1 cellular context compared by ENCODE assay signal in the genomic region with DNA sequence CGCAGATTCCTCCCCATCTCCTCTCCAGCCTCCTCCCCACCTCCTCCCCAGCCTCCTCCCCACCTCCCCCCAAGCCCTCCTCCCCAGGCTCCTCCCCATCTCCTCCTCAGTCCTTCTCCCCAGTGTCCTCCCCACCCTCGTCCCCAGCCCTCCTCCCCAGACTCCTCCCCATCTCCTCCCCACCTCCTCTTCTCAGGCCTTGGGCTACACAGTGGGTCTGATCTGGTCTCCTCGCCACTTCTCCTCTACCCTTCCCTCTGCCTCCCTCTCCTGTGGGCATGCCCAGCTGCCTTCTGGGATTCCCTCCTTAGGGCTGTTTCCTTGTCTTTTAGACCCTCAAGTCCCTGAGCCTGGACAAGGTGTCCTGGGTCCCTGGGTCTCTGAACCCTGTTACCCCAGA.
TF ChIP-seq lines count a peak whose summit lies in the region.

No MANE protein-coding gene starts in this region.

TF ChIP-seq in GM23338, 12 proteins besides CTCF, POLR2A, EP300 and RAD21 (continued from another document):
- TF ChIP-seq, protein P1, sequence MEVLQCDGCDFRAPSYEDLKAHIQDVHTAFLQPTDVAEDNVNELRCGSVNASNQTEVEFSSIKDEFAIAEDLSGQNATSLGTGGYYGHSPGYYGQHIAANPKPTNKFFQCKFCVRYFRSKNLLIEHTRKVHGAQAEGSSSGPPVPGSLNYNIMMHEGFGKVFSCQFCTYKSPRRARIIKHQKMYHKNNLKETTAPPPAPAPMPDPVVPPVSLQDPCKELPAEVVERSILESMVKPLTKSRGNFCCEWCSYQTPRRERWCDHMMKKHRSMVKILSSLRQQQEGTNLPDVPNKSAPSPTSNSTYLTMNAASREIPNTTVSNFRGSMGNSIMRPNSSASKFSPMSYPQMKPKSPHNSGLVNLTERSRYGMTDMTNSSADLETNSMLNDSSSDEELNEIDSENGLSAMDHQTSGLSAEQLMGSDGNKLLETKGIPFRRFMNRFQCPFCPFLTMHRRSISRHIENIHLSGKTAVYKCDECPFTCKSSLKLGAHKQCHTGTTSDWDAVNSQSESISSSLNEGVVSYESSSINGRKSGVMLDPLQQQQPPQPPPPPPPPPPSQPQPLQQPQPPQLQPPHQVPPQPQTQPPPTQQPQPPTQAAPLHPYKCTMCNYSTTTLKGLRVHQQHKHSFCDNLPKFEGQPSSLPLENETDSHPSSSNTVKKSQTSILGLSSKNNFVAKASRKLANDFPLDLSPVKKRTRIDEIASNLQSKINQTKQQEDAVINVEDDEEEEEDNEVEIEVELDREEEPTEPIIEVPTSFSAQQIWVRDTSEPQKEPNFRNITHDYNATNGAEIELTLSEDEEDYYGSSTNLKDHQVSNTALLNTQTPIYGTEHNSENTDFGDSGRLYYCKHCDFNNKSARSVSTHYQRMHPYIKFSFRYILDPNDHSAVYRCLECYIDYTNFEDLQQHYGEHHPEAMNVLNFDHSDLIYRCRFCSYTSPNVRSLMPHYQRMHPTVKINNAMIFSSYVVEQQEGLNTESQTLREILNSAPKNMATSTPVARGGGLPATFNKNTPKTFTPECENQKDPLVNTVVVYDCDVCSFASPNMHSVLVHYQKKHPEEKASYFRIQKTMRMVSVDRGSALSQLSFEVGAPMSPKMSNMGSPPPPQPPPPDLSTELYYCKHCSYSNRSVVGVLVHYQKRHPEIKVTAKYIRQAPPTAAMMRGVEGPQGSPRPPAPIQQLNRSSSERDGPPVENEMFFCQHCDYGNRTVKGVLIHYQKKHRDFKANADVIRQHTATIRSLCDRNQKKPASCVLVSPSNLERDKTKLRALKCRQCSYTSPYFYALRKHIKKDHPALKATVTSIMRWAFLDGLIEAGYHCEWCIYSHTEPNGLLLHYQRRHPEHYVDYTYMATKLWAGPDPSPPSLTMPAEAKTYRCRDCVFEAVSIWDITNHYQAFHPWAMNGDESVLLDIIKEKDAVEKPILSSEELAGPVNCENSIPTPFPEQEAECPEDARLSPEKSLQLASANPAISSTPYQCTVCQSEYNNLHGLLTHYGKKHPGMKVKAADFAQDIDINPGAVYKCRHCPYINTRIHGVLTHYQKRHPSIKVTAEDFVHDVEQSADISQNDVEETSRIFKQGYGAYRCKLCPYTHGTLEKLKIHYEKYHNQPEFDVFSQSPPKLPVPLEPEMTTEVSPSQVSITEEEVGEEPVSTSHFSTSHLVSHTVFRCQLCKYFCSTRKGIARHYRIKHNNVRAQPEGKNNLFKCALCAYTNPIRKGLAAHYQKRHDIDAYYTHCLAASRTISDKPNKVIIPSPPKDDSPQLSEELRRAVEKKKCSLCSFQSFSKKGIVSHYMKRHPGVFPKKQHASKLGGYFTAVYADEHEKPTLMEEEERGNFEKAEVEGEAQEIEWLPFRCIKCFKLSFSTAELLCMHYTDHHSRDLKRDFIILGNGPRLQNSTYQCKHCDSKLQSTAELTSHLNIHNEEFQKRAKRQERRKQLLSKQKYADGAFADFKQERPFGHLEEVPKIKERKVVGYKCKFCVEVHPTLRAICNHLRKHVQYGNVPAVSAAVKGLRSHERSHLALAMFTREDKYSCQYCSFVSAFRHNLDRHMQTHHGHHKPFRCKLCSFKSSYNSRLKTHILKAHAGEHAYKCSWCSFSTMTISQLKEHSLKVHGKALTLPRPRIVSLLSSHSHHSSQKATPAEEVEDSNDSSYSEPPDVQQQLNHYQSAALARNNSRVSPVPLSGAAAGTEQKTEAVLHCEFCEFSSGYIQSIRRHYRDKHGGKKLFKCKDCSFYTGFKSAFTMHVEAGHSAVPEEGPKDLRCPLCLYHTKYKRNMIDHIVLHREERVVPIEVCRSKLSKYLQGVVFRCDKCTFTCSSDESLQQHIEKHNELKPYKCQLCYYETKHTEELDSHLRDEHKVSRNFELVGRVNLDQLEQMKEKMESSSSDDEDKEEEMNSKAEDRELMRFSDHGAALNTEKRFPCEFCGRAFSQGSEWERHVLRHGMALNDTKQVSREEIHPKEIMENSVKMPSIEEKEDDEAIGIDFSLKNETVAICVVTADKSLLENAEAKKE (CRISPR knock-in tag; IDR thresholded peaks at IDR 0.05) = no peak
- TF ChIP-seq, protein P2, sequence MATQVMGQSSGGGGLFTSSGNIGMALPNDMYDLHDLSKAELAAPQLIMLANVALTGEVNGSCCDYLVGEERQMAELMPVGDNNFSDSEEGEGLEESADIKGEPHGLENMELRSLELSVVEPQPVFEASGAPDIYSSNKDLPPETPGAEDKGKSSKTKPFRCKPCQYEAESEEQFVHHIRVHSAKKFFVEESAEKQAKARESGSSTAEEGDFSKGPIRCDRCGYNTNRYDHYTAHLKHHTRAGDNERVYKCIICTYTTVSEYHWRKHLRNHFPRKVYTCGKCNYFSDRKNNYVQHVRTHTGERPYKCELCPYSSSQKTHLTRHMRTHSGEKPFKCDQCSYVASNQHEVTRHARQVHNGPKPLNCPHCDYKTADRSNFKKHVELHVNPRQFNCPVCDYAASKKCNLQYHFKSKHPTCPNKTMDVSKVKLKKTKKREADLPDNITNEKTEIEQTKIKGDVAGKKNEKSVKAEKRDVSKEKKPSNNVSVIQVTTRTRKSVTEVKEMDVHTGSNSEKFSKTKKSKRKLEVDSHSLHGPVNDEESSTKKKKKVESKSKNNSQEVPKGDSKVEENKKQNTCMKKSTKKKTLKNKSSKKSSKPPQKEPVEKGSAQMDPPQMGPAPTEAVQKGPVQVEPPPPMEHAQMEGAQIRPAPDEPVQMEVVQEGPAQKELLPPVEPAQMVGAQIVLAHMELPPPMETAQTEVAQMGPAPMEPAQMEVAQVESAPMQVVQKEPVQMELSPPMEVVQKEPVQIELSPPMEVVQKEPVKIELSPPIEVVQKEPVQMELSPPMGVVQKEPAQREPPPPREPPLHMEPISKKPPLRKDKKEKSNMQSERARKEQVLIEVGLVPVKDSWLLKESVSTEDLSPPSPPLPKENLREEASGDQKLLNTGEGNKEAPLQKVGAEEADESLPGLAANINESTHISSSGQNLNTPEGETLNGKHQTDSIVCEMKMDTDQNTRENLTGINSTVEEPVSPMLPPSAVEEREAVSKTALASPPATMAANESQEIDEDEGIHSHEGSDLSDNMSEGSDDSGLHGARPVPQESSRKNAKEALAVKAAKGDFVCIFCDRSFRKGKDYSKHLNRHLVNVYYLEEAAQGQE (IDR thresholded peaks at IDR 0.05; ENCODE audit: unreplicated experiment) = no peak
